9 cellular contexts compared by ENCODE assay signal in genomic region chr1:31639543-31639942, GRCh38. TPM values are rescaled to one million over a fixed set of nuclear protein-coding genes. Genes with fewer than 3 reads are reported as not detected.
DNase-seq lines count a peak whose midpoint lies in the region; ATAC-seq and TF ChIP-seq lines count a peak whose summit lies in the region.
"Had no signal": no experiment of that assay in that cellular context is flagged by ENCODE, and none has a peak within 500 bp of the region (broad histone marks: within the 10 kb centered on the region; RNA-seq: fewer than 3 reads in every experiment).

No MANE protein-coding gene starts in this region.

- no peak for ATAC-seq in esophagus mucosa

- no peaks in the 10 kb centered on the region for H3K27me3 ChIP-seq in suprapubic skin
- H3K27me3 ChIP-seq: tibial nerve had no signal

- 57% methylated on average over 5 of the region's 5 CpGs for WGBS in suprapubic skin

- H3K4me3 ChIP-seq in fibroblast of the aortic adventitia (ENCODE audit: low read depth, low read length), result no peak overlapping the region
- H3K4me3 ChIP-seq in suprapubic skin, result no peak overlapping the region
- H3K4me3 ChIP-seq: tibial nerve had no signal

- peaks cover 3% of the 10 kb centered on the region for H3K36me3 ChIP-seq in suprapubic skin

- TF ChIP-seq POLR2A in suprapubic skin (IDR thresholded peaks at IDR 0.05), result no peak

- DNase-seq in HPDE6-E6E7 (ENCODE audit: extremely low spot score), result peak; percentile 64
- DNase-seq in SIG-M5 (lab: John Stamatoyannopoulos, UW), result peak; percentile 71
- DNase-seq in fibroblast of the aortic adventitia (ENCODE audit: low read depth), result peak; percentile 73
- no peak for DNase-seq in suprapubic skin (ENCODE audit: low spot score in 2 of 2)
- no peak for DNase-seq in stimulated activated CD4-positive, alpha-beta T cell treated with anti-CD3 and anti-CD28 coated beads, Interleukin-2, amount 100 ng/mL, for 24 hours
- DNase-seq in NCI-H2171 (lab: John Stamatoyannopoulos, UW), result no peak

- peaks cover 81% of the 10 kb centered on the region for H3K4me1 ChIP-seq in suprapubic skin

- no peaks in the 10 kb centered on the region for H3K9me3 ChIP-seq in suprapubic skin
- H3K9me3 ChIP-seq: tibial nerve had no signal

- TF ChIP-seq CTCF in fibroblast of the aortic adventitia (IDR thresholded peaks at IDR 0.05; ENCODE audit: insufficient read depth, low read length), result no peak
- no peak for TF ChIP-seq CTCF in suprapubic skin (IDR thresholded peaks at IDR 0.05)

- TF ChIP-seq EP300 in suprapubic skin (IDR thresholded peaks at IDR 0.05), result no peak

- H3K27ac ChIP-seq in suprapubic skin, result peak overlapping the region; percentile 61
- H3K27ac ChIP-seq: tibial nerve had no signal

RNA-seq across cellular contexts. Expression of gene PEF1, which starts 5.1 kb away (rescaled TPM):
- total RNA-seq in fibroblast of the aortic adventitia (ENCODE audit: low replicate concordance), result 33.3 and 59.8 TPM in 2 replicates
- 100 to 1,000 TPM in 3 of 4 donors, 10 to 100 TPM in 1; 97.9 to 117 (median 103) TPM for total RNA-seq in suprapubic skin
- 44.0 TPM for total RNA-seq in esophagus mucosa

RNA-seq across cellular contexts. Expression of gene HCRTR1, which starts 22.1 kb away (rescaled TPM):
- total RNA-seq in fibroblast of the aortic adventitia (ENCODE audit: low replicate concordance) (0.18 TPM in 1 of 2 replicates, not detected in the other), suprapubic skin (not detected), esophagus mucosa (not detected)
- total RNA-seq: neural crest cell had no signal

Comparison
In these comparisons a context has a peak if more than half of its experiments do, and no peak if none do; other contexts are left out.
1. DNase-seq: peak in HPDE6-E6E7 (single experiment), SIG-M5 (single experiment) and fibroblast of the aortic adventitia (single experiment); none in suprapubic skin (0 of 2), stimulated activated CD4-positive, alpha-beta T cell treated with anti-CD3 and anti-CD28 coated beads, Interleukin-2, amount 100 ng/mL, for 24 hours (0 of 2) and NCI-H2171 (single experiment).